Comparison of ENCODE assay signal across 1 cellular context in the genomic region with DNA sequence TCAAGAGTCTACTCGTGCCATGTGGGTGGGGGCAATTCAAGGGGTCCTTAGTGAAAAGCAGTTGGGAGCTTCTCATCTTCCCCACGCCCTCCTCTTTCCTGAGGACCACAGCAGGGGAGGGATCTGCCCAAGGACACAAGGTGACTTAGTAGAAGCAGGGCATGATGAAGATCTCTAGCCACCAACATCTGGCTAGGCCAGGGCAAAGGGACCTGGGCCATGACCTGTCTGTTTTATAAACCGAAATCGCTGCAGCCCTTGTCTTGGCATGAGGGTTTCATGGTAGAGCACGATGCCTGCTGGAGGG.
TF ChIP-seq lines count a peak whose summit lies in the region.

No MANE protein-coding gene starts in this region.

TF ChIP-seq in GM23338, 12 proteins besides CTCF, POLR2A, EP300 and RAD21 (continued from another document):
- TF ChIP-seq, protein P1, sequence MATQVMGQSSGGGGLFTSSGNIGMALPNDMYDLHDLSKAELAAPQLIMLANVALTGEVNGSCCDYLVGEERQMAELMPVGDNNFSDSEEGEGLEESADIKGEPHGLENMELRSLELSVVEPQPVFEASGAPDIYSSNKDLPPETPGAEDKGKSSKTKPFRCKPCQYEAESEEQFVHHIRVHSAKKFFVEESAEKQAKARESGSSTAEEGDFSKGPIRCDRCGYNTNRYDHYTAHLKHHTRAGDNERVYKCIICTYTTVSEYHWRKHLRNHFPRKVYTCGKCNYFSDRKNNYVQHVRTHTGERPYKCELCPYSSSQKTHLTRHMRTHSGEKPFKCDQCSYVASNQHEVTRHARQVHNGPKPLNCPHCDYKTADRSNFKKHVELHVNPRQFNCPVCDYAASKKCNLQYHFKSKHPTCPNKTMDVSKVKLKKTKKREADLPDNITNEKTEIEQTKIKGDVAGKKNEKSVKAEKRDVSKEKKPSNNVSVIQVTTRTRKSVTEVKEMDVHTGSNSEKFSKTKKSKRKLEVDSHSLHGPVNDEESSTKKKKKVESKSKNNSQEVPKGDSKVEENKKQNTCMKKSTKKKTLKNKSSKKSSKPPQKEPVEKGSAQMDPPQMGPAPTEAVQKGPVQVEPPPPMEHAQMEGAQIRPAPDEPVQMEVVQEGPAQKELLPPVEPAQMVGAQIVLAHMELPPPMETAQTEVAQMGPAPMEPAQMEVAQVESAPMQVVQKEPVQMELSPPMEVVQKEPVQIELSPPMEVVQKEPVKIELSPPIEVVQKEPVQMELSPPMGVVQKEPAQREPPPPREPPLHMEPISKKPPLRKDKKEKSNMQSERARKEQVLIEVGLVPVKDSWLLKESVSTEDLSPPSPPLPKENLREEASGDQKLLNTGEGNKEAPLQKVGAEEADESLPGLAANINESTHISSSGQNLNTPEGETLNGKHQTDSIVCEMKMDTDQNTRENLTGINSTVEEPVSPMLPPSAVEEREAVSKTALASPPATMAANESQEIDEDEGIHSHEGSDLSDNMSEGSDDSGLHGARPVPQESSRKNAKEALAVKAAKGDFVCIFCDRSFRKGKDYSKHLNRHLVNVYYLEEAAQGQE (IDR thresholded peaks at IDR 0.05; ENCODE audit: unreplicated experiment): no peak
- TF ChIP-seq ZNF331 (CRISPR knock-in tag; IDR thresholded peaks at IDR 0.05; ENCODE audit: low read depth): no peak
- TF ChIP-seq, protein P2, sequence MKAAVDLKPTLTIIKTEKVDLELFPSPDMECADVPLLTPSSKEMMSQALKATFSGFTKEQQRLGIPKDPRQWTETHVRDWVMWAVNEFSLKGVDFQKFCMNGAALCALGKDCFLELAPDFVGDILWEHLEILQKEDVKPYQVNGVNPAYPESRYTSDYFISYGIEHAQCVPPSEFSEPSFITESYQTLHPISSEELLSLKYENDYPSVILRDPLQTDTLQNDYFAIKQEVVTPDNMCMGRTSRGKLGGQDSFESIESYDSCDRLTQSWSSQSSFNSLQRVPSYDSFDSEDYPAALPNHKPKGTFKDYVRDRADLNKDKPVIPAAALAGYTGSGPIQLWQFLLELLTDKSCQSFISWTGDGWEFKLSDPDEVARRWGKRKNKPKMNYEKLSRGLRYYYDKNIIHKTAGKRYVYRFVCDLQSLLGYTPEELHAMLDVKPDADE (IDR thresholded peaks at IDR 0.05): no peak
- no peak for TF ChIP-seq ZNF462 (CRISPR knock-in tag; IDR thresholded peaks at IDR 0.05)
- TF ChIP-seq ZNF114 (CRISPR knock-in tag; IDR thresholded peaks at IDR 0.05): no peak
- TF ChIP-seq JUNB (IDR thresholded peaks at IDR 0.05; ENCODE audit: unreplicated experiment): no peak
- no peak for TF ChIP-seq NANOG (IDR thresholded peaks at IDR 0.05; ENCODE audit: borderline replicate concordance)
- no peak for TF ChIP-seq EZH2phosphoT487 (IDR thresholded peaks at IDR 0.05; ENCODE audit: unreplicated experiment)
- TF ChIP-seq POLR2AphosphoS5 (IDR thresholded peaks at IDR 0.05; ENCODE audit: low read depth): no peak
TF ChIP-seq in GM23338: peak in this region for 0.
